12 cellular contexts compared by ENCODE assay signal in genomic region chr2:143132360-143132759, GRCh38. TPM values are rescaled to one million over a fixed set of nuclear protein-coding genes. Genes with fewer than 3 reads are reported as not detected.
DNase-seq lines count a peak whose midpoint lies in the region; ATAC-seq and TF ChIP-seq lines count a peak whose summit lies in the region.
"Had no signal": no experiment of that assay in that cellular context is flagged by ENCODE, and none has a peak within 500 bp of the region (broad histone marks: within the 10 kb centered on the region; RNA-seq: fewer than 3 reads in every experiment).

No MANE protein-coding gene starts in this region.

- peak overlapping the region in 3 of 6 donors; percentile 30 to 96 (median 57) for H3K27ac Mint-ChIP-seq in naive B cell

- peaks cover 81% of the 10 kb centered on the region for H3K79me2 ChIP-seq in SU-DHL-6 (ENCODE audit: insufficient read depth, low read length)

- no peak overlapping the region for H2AFZ ChIP-seq in SU-DHL-6 (ENCODE audit: low read depth, low read length, severe bottlenecking)

- H3K27me3 Mint-ChIP-seq in naive B cell = no peaks in the 10 kb centered on the region

- no peaks in the 10 kb centered on the region for H3K9me3 ChIP-seq in SU-DHL-6 (ENCODE audit: insufficient read depth, low read length)
- H3K9me3 ChIP-seq: SJCRH30 had no signal

- H3K4me2 ChIP-seq in SU-DHL-6 (ENCODE audit: low read depth, low read length, poor library complexity, severe bottlenecking) = peak overlapping the region; percentile 93

- peaks cover 8 to 25% of the 10 kb centered on the region in 2 donors for H3K36me3 Mint-ChIP-seq in naive B cell

- H3K9me2 ChIP-seq in SU-DHL-6 (replicated peaks; ENCODE audit: insufficient read depth, low read length) = no peaks in the 10 kb centered on the region

- H4K20me1 ChIP-seq in SU-DHL-6 (ENCODE audit: low read depth, low read length) = no peaks in the 10 kb centered on the region

- no peak overlapping the region for H3K4me3 ChIP-seq in SU-DHL-6 (ENCODE audit: insufficient read depth, low read length, poor library complexity, severe bottlenecking)
- H3K4me3 ChIP-seq: SJCRH30 had no signal

- in situ Hi-C loops in GM13977 (cut with MboI; ENCODE audit: low pct_unique_long_range_greater_than_20kb, low sequenced_read_pairs, unreplicated experiment) = no loop called here

- DNase-seq in GM13977 (ENCODE audit: low spot score) (peak; percentile 4), naive B cell (no peak), activated gamma-delta T cell (lab: John Stamatoyannopoulos, UW) (no peak), NCI-H2171 (lab: John Stamatoyannopoulos, UW) (no peak), NCI-H345 (lab: John Stamatoyannopoulos, UW) (no peak)
- DNase-seq: MM.1S, SJCRH30 had no signal

- H3K27me3 ChIP-seq in SU-DHL-6 (ENCODE audit: low read length) = no peaks in the 10 kb centered on the region
- H3K27me3 ChIP-seq: SJCRH30 had no signal

- TF ChIP-seq CTCF in GM13977 (IDR thresholded peaks at IDR 0.05; ENCODE audit: extremely low read depth, insufficient read depth, missing control alignments) (no peak), SU-DHL-6 (IDR thresholded peaks at IDR 0.05; ENCODE audit: insufficient read depth, low read length, poor library complexity, severe bottlenecking) (no peak)

- H3F3A ChIP-seq in SU-DHL-6 (ENCODE audit: insufficient read depth) = peaks cover 7% of the 10 kb centered on the region; the same call in 1 of the 2 replicates

- H3K36me3 ChIP-seq in SU-DHL-6 (ENCODE audit: low read length) = peaks cover 19% of the 10 kb centered on the region
- H3K36me3 ChIP-seq: SJCRH30 had no signal

- H3K4me3 Mint-ChIP-seq in naive B cell = peak overlapping the region; percentile 10 to 69 (median 46)

- peak overlapping the region; percentile 12; the same call in 1 of the 2 replicates for H3K9ac ChIP-seq in SU-DHL-6 (ENCODE audit: low read length)

- H3K27ac ChIP-seq in SU-DHL-6 (ENCODE audit: low read depth, low read length) = no peak overlapping the region
- H3K27ac ChIP-seq: epithelial cell of prostate, SJCRH30 had no signal

- H3K4me1 Mint-ChIP-seq in naive B cell = peaks cover 44 to 73% (median 53%) of the 10 kb centered on the region in 3 donors

- ATAC-seq in HG02763 (IDR thresholded peaks at IDR 0.05; ENCODE audit: unreplicated experiment) = peak; percentile 25
- no peak for ATAC-seq in naive B cell (ENCODE audit: low read depth in 2 of 2)
- ATAC-seq in HG03354 (IDR thresholded peaks at IDR 0.05; ENCODE audit: poor library complexity, severe bottlenecking, unreplicated experiment) = no peak
- ATAC-seq: HCT116 had no signal

- H3K9me3 Mint-ChIP-seq in naive B cell = peaks cover 0 to 4% (median 0%) of the 10 kb centered on the region in 7 donors

RNA-seq across cellular contexts. Expression of gene ARHGAP15, which starts 3.1 kb away (rescaled TPM):
- 100 to 1,000 TPM; 183 to 264 (median 210) TPM for polyA plus RNA-seq in naive B cell (ENCODE audit: low read depth in 6 of 6)
